Comparison of ENCODE assay signal across 1 cellular context in the genomic region with DNA sequence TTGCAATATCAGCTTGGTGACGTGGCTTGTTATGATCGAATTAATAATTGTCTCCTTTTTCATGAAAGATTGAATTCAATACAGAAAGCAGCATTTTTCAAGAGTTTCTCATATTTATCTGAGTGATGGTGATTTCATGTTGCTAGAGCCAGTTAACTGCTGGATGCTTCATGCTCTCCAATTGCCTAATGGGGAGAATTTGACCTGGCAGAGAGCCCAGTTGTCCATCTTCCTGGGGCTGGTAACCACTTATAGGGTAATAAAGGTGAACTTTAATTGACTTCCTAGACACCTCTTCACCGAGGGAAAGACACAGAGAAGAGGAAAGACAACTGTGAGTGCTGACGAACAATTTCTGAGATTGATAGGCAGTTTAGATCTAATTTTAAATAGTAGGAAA.
TF ChIP-seq lines count a peak whose summit lies in the region.

No MANE protein-coding gene starts in this region.

TF ChIP-seq in SK-N-SH treated with all-trans-retinoic acid at 6 μM for 48 hours, 23 proteins besides CTCF, POLR2A, EP300 and RAD21 (continued from another document):
- TF ChIP-seq, protein P1, sequence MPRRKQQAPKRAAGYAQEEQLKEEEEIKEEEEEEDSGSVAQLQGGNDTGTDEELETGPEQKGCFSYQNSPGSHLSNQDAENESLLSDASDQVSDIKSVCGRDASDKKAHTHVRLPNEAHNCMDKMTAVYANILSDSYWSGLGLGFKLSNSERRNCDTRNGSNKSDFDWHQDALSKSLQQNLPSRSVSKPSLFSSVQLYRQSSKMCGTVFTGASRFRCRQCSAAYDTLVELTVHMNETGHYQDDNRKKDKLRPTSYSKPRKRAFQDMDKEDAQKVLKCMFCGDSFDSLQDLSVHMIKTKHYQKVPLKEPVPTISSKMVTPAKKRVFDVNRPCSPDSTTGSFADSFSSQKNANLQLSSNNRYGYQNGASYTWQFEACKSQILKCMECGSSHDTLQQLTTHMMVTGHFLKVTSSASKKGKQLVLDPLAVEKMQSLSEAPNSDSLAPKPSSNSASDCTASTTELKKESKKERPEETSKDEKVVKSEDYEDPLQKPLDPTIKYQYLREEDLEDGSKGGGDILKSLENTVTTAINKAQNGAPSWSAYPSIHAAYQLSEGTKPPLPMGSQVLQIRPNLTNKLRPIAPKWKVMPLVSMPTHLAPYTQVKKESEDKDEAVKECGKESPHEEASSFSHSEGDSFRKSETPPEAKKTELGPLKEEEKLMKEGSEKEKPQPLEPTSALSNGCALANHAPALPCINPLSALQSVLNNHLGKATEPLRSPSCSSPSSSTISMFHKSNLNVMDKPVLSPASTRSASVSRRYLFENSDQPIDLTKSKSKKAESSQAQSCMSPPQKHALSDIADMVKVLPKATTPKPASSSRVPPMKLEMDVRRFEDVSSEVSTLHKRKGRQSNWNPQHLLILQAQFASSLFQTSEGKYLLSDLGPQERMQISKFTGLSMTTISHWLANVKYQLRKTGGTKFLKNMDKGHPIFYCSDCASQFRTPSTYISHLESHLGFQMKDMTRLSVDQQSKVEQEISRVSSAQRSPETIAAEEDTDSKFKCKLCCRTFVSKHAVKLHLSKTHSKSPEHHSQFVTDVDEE (CRISPR knock-in tag; IDR thresholded peaks at IDR 0.05), result peak; percentile 89
- no peak for TF ChIP-seq ZFP3 (CRISPR knock-in tag; IDR thresholded peaks at IDR 0.05)
- TF ChIP-seq, protein P2, sequence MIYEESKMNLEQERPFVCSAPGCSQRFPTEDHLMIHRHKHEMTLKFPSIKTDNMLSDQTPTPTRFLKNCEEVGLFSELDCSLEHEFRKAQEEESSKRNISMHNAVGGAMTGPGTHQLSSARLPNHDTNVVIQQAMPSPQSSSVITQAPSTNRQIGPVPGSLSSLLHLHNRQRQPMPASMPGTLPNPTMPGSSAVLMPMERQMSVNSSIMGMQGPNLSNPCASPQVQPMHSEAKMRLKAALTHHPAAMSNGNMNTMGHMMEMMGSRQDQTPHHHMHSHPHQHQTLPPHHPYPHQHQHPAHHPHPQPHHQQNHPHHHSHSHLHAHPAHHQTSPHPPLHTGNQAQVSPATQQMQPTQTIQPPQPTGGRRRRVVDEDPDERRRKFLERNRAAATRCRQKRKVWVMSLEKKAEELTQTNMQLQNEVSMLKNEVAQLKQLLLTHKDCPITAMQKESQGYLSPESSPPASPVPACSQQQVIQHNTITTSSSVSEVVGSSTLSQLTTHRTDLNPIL (CRISPR knock-in tag; IDR thresholded peaks at IDR 0.05; ENCODE audit: low read depth), result 0 out of 2 replicates have a peak, but pooled peaks have one; percentile 20
- no peak for TF ChIP-seq TCF4 (CRISPR knock-in tag; IDR thresholded peaks at IDR 0.05; ENCODE audit: borderline replicate concordance)
